11 cellular contexts compared by ENCODE assay signal in the genomic region with DNA sequence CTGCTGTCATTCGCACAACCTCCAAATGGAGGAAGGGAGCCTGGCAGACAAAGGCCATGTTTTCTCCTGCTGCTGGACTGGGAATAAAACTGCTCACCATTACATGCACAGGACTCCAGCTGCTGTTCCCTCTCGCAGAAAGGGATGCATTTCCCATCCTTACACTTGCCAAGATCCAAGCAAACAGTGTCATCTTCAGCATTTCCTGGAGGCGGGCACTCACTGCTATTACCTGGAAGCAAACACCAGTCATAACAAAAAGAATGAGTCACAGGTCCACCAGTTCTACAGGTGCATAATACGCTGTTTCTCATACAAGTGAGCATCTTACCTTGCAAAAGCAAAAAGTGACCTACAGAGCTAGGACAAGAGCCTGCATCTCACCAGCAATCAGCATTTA. TPM values are rescaled to one million over a fixed set of nuclear protein-coding genes. Genes with fewer than 3 reads are reported as not detected.
DNase-seq lines count a peak whose midpoint lies in the region; ATAC-seq and TF ChIP-seq lines count a peak whose summit lies in the region.
"Had no signal": no experiment of that assay in that cellular context is flagged by ENCODE, and none has a peak within 500 bp of the region (broad histone marks: within the 10 kb centered on the region; RNA-seq: fewer than 3 reads in every experiment).

No MANE protein-coding gene starts in this region.

- no peaks in the 10 kb centered on the region for H3K9me2 ChIP-seq in PC-3 (replicated peaks; ENCODE audit: low read length)

- TF ChIP-seq CTCF in Caco-2 (IDR thresholded peaks at IDR 0.05; ENCODE audit: insufficient read depth in 1 of 2, low read depth in 1 of 2, low read length in 1 of 2, severe bottlenecking in 1 of 2, unreplicated experiment in 1 of 2) = no peak
- no peak for TF ChIP-seq CTCF in PC-3 (conservative IDR thresholded peaks at IDR 0.05; ENCODE audit: low read depth, low read length)
- no peak for TF ChIP-seq CTCF in foreskin keratinocyte (conservative IDR thresholded peaks at IDR 0.05)

- H3K9me3 ChIP-seq in CD4-positive, CD25-positive, alpha-beta regulatory T cell (ENCODE audit: control insufficient read depth in 2 of 2, low read length in 2 of 2) = no peaks in the 10 kb centered on the region
- H3K9me3 ChIP-seq in Caco-2 = no peaks in the 10 kb centered on the region
- H3K9me3 ChIP-seq in PC-3 (ENCODE audit: low read length) = no peaks in the 10 kb centered on the region

- no peak overlapping the region for H3K27ac ChIP-seq in CD4-positive, CD25-positive, alpha-beta regulatory T cell (ENCODE audit: insufficient read depth, low read length, poor library complexity, severe bottlenecking)
- H3K27ac ChIP-seq in PC-3 (ENCODE audit: low read length) (no peak overlapping the region), foreskin keratinocyte (no peak overlapping the region)

- no peaks in the 10 kb centered on the region for H3K79me2 ChIP-seq in PC-3 (ENCODE audit: low read length)

- peaks cover 0 to 24% (median 11%) of the 10 kb centered on the region in 4 donors for H3K4me1 Mint-ChIP-seq in CD4-positive, CD25-positive, alpha-beta regulatory T cell
- H3K4me1 Mint-ChIP-seq in Caco-2 (ENCODE audit: low read depth, unreplicated experiment) = no peaks in the 10 kb centered on the region

- POLR2A ChIA-PET in Caco-2 (lab: Charles Lee) = no interaction called here
- POLR2A ChIA-PET in PC-3 (lab: Charles Lee; ENCODE audit: unreplicated experiment) = no interaction called here

- peaks cover 80% of the 10 kb centered on the region for H3K36me3 ChIP-seq in CD4-positive, CD25-positive, alpha-beta regulatory T cell (ENCODE audit: control insufficient read depth, insufficient read depth, low read length)
- H3K36me3 ChIP-seq in Caco-2 (ENCODE audit: control insufficient read depth, insufficient read depth, low read length) (peaks cover 2% of the 10 kb centered on the region), PC-3 (ENCODE audit: low read depth, low read length) (peaks cover 37% of the 10 kb centered on the region)

- intact Hi-C loops in Caco-2 (cut with micrococcal nuclease; ENCODE audit: unreplicated experiment) = no loop called here
- intact Hi-C loops in PC-3 (cut with micrococcal nuclease) = no loop called here

- H3K4me3 ChIP-seq in CD4-positive, CD25-positive, alpha-beta regulatory T cell (ENCODE audit: low read depth, low read length) = no peak overlapping the region
- H3K4me3 ChIP-seq in Caco-2 (ENCODE audit: low read depth, low read length) (no peak overlapping the region), PC-3 (ENCODE audit: low read length) (no peak overlapping the region)
- H3K4me3 ChIP-seq: dorsolateral prefrontal cortex had no signal

- H3K27ac Mint-ChIP-seq in CD4-positive, CD25-positive, alpha-beta regulatory T cell = peak overlapping the region; percentile 44 to 80 (median 77)
- H3K27ac Mint-ChIP-seq in Caco-2 (ENCODE audit: unreplicated experiment) = peak overlapping the region; percentile 40

- H3K4me2 ChIP-seq in PC-3 (ENCODE audit: low read length) = no peak overlapping the region

- BruUV-seq in Caco-2 (replicated peaks; lab: Mats Ljungman, UMichigan) = no TSS peak
- BruUV-seq in PC-3 (replicated peaks; lab: Mats Ljungman, UMichigan) = no TSS peak

- H4K20me1 ChIP-seq in PC-3 (ENCODE audit: low read length) = peaks cover 4% of the 10 kb centered on the region; the same call in 1 of the 2 replicates

- H3K27me3 Mint-ChIP-seq in CD4-positive, CD25-positive, alpha-beta regulatory T cell = no peaks in the 10 kb centered on the region
- H3K27me3 Mint-ChIP-seq in Caco-2 (ENCODE audit: insufficient read depth, unreplicated experiment) = no peaks in the 10 kb centered on the region

- no peaks in the 10 kb centered on the region for H3F3A ChIP-seq in PC-3 (ENCODE audit: low read length, unreplicated experiment)

- H2AFZ ChIP-seq in PC-3 (ENCODE audit: low read length) = no peak overlapping the region

- ATAC-seq in CD4-positive, CD25-positive, alpha-beta regulatory T cell (ENCODE audit: low read depth in 2 of 2) = peak; percentile 50 to 56
- ATAC-seq in PC-3 (peak; percentile 92), foreskin keratinocyte (peak; percentile 94), GM21360 (IDR thresholded peaks at IDR 0.05; ENCODE audit: unreplicated experiment) (no peak)

- no peaks in the 10 kb centered on the region for H3K27me3 ChIP-seq in CD4-positive, CD25-positive, alpha-beta regulatory T cell (ENCODE audit: control insufficient read depth, insufficient read depth, low read length)
- H3K27me3 ChIP-seq in Caco-2 (replicated peaks; ENCODE audit: control insufficient read depth, insufficient read depth, low read length) = no peaks in the 10 kb centered on the region
- H3K27me3 ChIP-seq in PC-3 (ENCODE audit: low read length) = no peaks in the 10 kb centered on the region
- H3K27me3 ChIP-seq in foreskin keratinocyte = no peaks in the 10 kb centered on the region
- H3K27me3 ChIP-seq: dorsolateral prefrontal cortex had no signal

- H3K4me1 ChIP-seq in CD4-positive, CD25-positive, alpha-beta regulatory T cell (ENCODE audit: control insufficient read depth, insufficient read depth, low read length, poor library complexity, severe bottlenecking) = no peaks in the 10 kb centered on the region
- H3K4me1 ChIP-seq in Caco-2 = no peaks in the 10 kb centered on the region
- peaks cover 16% of the 10 kb centered on the region for H3K4me1 ChIP-seq in PC-3 (ENCODE audit: insufficient read depth, low read length)
- H3K4me1 ChIP-seq in foreskin keratinocyte = no peaks in the 10 kb centered on the region

- peak in 1 of 3 donors; percentile 32 for DNase-seq in CD4-positive, CD25-positive, alpha-beta regulatory T cell
- DNase-seq in Caco-2 (no peak), PC-3 (peak; percentile 84), foreskin keratinocyte (peak in 1 of 2 donors; percentile 54), NCI-H1694 (lab: John Stamatoyannopoulos, UW) (no peak), NCI-H1048 (lab: John Stamatoyannopoulos, UW) (no peak)
- DNase-seq: amniotic stem cell, dorsolateral prefrontal cortex, foreskin melanocyte, NCI-H1436 had no signal

- CTCF ChIA-PET in Caco-2 (lab: Charles Lee) (no interaction called here), PC-3 (lab: Charles Lee) (no interaction called here)

- H3K4me3 Mint-ChIP-seq in CD4-positive, CD25-positive, alpha-beta regulatory T cell = no peak overlapping the region
- H3K4me3 Mint-ChIP-seq in Caco-2 (ENCODE audit: unreplicated experiment) = no peak overlapping the region

- H3K9me3 Mint-ChIP-seq in CD4-positive, CD25-positive, alpha-beta regulatory T cell = no peaks in the 10 kb centered on the region
- H3K9me3 Mint-ChIP-seq in Caco-2 (ENCODE audit: unreplicated experiment) = no peaks in the 10 kb centered on the region

- H3K36me3 Mint-ChIP-seq in CD4-positive, CD25-positive, alpha-beta regulatory T cell = peaks cover 49% of the 10 kb centered on the region
- H3K36me3 Mint-ChIP-seq in Caco-2 (ENCODE audit: insufficient read depth, unreplicated experiment) = peaks cover 75% of the 10 kb centered on the region

- no peak overlapping the region for H3K9ac ChIP-seq in PC-3 (ENCODE audit: low read length)

RNA-seq across cellular contexts. Expression of gene IAH1, which starts 22.7 kb away (rescaled TPM):
- total RNA-seq in CD4-positive, CD25-positive, alpha-beta regulatory T cell = 40.7 TPM
- 100 to 1,000 TPM in 2 of 4 donors, 10 to 100 TPM in 2; 87.6 to 108 (median 98.0) TPM for polyA plus RNA-seq in CD4-positive, CD25-positive, alpha-beta regulatory T cell
- total RNA-seq in Caco-2 (2022) (56.5 and 57.8 TPM in 2 replicates), PC-3 (2014; rRNA removed) (39.3 and 46.8 TPM in 2 replicates), foreskin keratinocyte (62.0 and 71.7 TPM in 2 replicates)
- 78.7 and 80.7 TPM in 2 replicates for polyA plus RNA-seq in foreskin keratinocyte

RNA-seq across cellular contexts. Expression of gene ADAM17, which starts 58.6 kb away (rescaled TPM):
- total RNA-seq in CD4-positive, CD25-positive, alpha-beta regulatory T cell = 34.1 TPM
- 10 to 100 TPM; 11.8 to 15.7 (median 13.6) TPM for polyA plus RNA-seq in CD4-positive, CD25-positive, alpha-beta regulatory T cell
- 36.3 and 40.5 TPM in 2 replicates for total RNA-seq in Caco-2 (2022)
- total RNA-seq in PC-3 (2014; rRNA removed) = 23.0 and 34.3 TPM in 2 replicates
- total RNA-seq in foreskin keratinocyte = 29.3 and 29.5 TPM in 2 replicates
- 8.3 and 8.8 TPM in 2 replicates for polyA plus RNA-seq in foreskin keratinocyte
